ENCODE assay signal across 8 cellular contexts in genomic region chr12:31118831-31119530, GRCh38. TPM values are rescaled to one million over a fixed set of nuclear protein-coding genes. Genes with fewer than 3 reads are reported as not detected.
DNase-seq lines count a peak whose midpoint lies in the region; ATAC-seq, FAIRE-seq and TF ChIP-seq lines count a peak whose summit lies in the region.

No MANE protein-coding gene starts in this region.

- H3K27ac ChIP-seq in GM12878 (ENCODE audit: control insufficient read depth, insufficient read depth) (no peak overlapping the region), lower lobe of right lung (no peak overlapping the region), thyroid gland (no peak overlapping the region)

- POLR2A ChIA-PET in HEK293T (lab: Yijun Ruan, JAX) (no interaction called here), GM12878 (lab: Charles Lee) (no interaction called here)

- H2AFZ ChIP-seq in GM12878 (ENCODE audit: control insufficient read depth, low read depth, low read length): peak overlapping the region; percentile 34; the same call in 1 of the 2 replicates

- H4K20me1 ChIP-seq in GM12878 (ENCODE audit: control insufficient read depth, insufficient read depth): no peaks in the 10 kb centered on the region

- no peaks in the 10 kb centered on the region for H3K79me2 ChIP-seq in GM12878 (ENCODE audit: control insufficient read depth, insufficient read depth, low read length)

- H3K27me3 ChIP-seq in GM12878 (replicated peaks in 1 of 2; ENCODE audit: control insufficient read depth in 2 of 2, insufficient read depth in 2 of 2, low read length in 1 of 2) (no peaks in the 10 kb centered on the region; a peak in 1 of 4 replicates), lower lobe of right lung (ENCODE audit: low read depth) (peaks cover 29% of the 10 kb centered on the region), thyroid gland (no peaks in the 10 kb centered on the region)

- H3K4me1 ChIP-seq in GM12878 (ENCODE audit: control insufficient read depth, insufficient read depth, low read length) (peaks cover 3% of the 10 kb centered on the region), lower lobe of right lung (peaks cover 17% of the 10 kb centered on the region), thyroid gland (peaks cover 16 to 20% of the 10 kb centered on the region in 2 donors)

- no peaks in the 10 kb centered on the region for H3K9me3 Mint-ChIP-seq in Calu3 (ENCODE audit: low read depth, unreplicated experiment)

- H3K27ac Mint-ChIP-seq in Calu3 (ENCODE audit: unreplicated experiment): no peak overlapping the region

- H3K36me3 ChIP-seq in GM12878 (ENCODE audit: control insufficient read depth in 2 of 2, insufficient read depth in 2 of 2, low read length in 1 of 2): no peaks in the 10 kb centered on the region
- no peaks in the 10 kb centered on the region for H3K36me3 ChIP-seq in lower lobe of right lung
- H3K36me3 ChIP-seq in thyroid gland: no peaks in the 10 kb centered on the region

- no peak overlapping the region for H3K9ac ChIP-seq in GM12878 (ENCODE audit: control insufficient read depth, insufficient read depth, low read length)

- no peaks in the 10 kb centered on the region for H3K9me3 ChIP-seq in GM12878 (replicated peaks; ENCODE audit: control insufficient read depth, insufficient read depth, low read length)
- H3K9me3 ChIP-seq in lower lobe of right lung: no peaks in the 10 kb centered on the region
- H3K9me3 ChIP-seq in thyroid gland: no peaks in the 10 kb centered on the region

- no peak for TF ChIP-seq EP300 in GM12878 (IDR thresholded peaks at IDR 0.05; ENCODE audit: borderline replicate concordance in 1 of 2, control insufficient read depth in 1 of 2, low read depth in 2 of 2, low read length in 2 of 2)

- RAD21 ChIA-PET in GM12878 (lab: Charles Lee; ENCODE audit: unreplicated experiment): no interaction called here

- no peak for TF ChIP-seq CTCF in Calu3 (IDR thresholded peaks at IDR 0.05; ENCODE audit: unreplicated experiment)
- TF ChIP-seq CTCF in GM12878 (IDR thresholded peaks at IDR 0.05 in 2 of 3, conservative IDR thresholded peaks at IDR 0.05 in 1 of 3; ENCODE audit: control insufficient read depth in 2 of 3, extremely low read depth in 1 of 3, insufficient read depth in 1 of 3, low read depth in 3 of 3, low read length in 3 of 3): no peak
- TF ChIP-seq CTCF in lower lobe of right lung (IDR thresholded peaks at IDR 0.05): no peak
- no peak for TF ChIP-seq CTCF in thyroid gland (IDR thresholded peaks at IDR 0.05)

- 32% methylated on average over 38 of the region's 38 CpGs for WGBS in GM12878 (ENCODE audit: insufficient coverage, insufficient replicate concordance, low lambda C conversion rate, missing lambda C conversion rate)
- 5 to 45% methylated on average over 10 to 15 of the region's 38 CpGs for WGBS in thyroid gland, 2 donors

- in situ Hi-C loops in GM12878 (cut with MboI): loop anchor here (5.0 kb wide), 1 partner anchor 118 kb away; no protein-coding TSS in a partner anchor

- TF ChIP-seq RAD21 in GM12878 (IDR thresholded peaks at IDR 0.05; ENCODE audit: insufficient read depth, low read depth, low read length): no peak

- peak overlapping the region; percentile 76 for H3K4me3 Mint-ChIP-seq in Calu3 (ENCODE audit: low read depth, unreplicated experiment)

- no peaks in the 10 kb centered on the region for H3K4me1 Mint-ChIP-seq in Calu3 (ENCODE audit: low read depth, unreplicated experiment)

- FAIRE-seq in GM12878 (lab: Jason Lieb, UNC): no peak
- FAIRE-seq in GM19239 (lab: Jason Lieb, UNC): no peak

- peaks cover 23% of the 10 kb centered on the region for H3K36me3 Mint-ChIP-seq in Calu3 (ENCODE audit: insufficient read depth, unreplicated experiment)

- DNase-seq in Calu3 (peak; percentile 39), HEK293T (ENCODE audit: extremely low spot score) (peak; percentile 71), NCI-H510A (lab: John Stamatoyannopoulos, UW) (peak; percentile 60), GM12878 (ENCODE audit: low read depth, low spot score) (no peak), lower lobe of right lung (no peak), thyroid gland (peak; percentile 26 to 46), GM19239 (ENCODE audit: insufficient read length, low spot score) (no peak)

- SMC1A ChIA-PET in GM12878 (lab: Charles Lee; ENCODE audit: uncharacterized antibody, unreplicated experiment): no interaction called here

- H3K27me3 Mint-ChIP-seq in Calu3 (ENCODE audit: unreplicated experiment): no peaks in the 10 kb centered on the region

- CTCF ChIA-PET in Calu3 (lab: Charles Lee): no interaction called here
- CTCF ChIA-PET in HEK293T (lab: Yijun Ruan, JAX): no interaction called here
- CTCF ChIA-PET in GM12878 (lab: Yijun Ruan, JAX): no interaction called here

- BruUV-seq in Calu3 (replicated peaks; lab: Mats Ljungman, UMichigan): no TSS peak
- BruUV-seq in GM12878 (replicated peaks; lab: Mats Ljungman, UMichigan): no TSS peak

- intact Hi-C loops in Calu3 (cut with micrococcal nuclease; ENCODE audit: unreplicated experiment) (no loop called here), GM12878 (cut with micrococcal nuclease; ENCODE audit: unreplicated experiment) (no loop called here), lower lobe of right lung (cut with DNase I) (no loop called here), thyroid gland (cut with DNase I) (no loop called here)

- peak overlapping the region; percentile 33; the same call in 1 of the 2 replicates for H3K4me2 ChIP-seq in GM12878 (ENCODE audit: control insufficient read depth, insufficient read depth)

- ATAC-seq in GM12878: peak; percentile 73
- ATAC-seq in lower lobe of right lung: peak; percentile 58 to 71
- ATAC-seq in GM21390 (IDR thresholded peaks at IDR 0.05; ENCODE audit: unreplicated experiment): no peak

- TF ChIP-seq POLR2A in GM12878 (IDR thresholded peaks at IDR 0.05; ENCODE audit: low read depth, low read length) (no peak), thyroid gland (IDR thresholded peaks at IDR 0.05) (no peak)

- H3K4me3 ChIP-seq in GM12878 (no peak overlapping the region), lower lobe of right lung (peak overlapping the region; percentile 36), thyroid gland (replicated peaks in 1 of 3) (peak overlapping the region in 2 of 3 donors; percentile 6 to 18)

TF ChIP-seq in HEK293T, 16 proteins besides CTCF, POLR2A, EP300 and RAD21:
- no peak for TF ChIP-seq TARDBP (IDR thresholded peaks at IDR 0.05)
- TF ChIP-seq L3MBTL2 (conservative IDR thresholded peaks at IDR 0.05): peak; percentile 85

TF ChIP-seq in GM12878, 131 proteins besides CTCF, POLR2A, EP300 and RAD21 (continues in another document):
- TF ChIP-seq, protein P1, sequence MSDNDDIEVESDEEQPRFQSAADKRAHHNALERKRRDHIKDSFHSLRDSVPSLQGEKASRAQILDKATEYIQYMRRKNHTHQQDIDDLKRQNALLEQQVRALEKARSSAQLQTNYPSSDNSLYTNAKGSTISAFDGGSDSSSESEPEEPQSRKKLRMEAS (IDR thresholded peaks at IDR 0.05; ENCODE audit: low read depth, low read length): no peak
- TF ChIP-seq, protein P2, sequence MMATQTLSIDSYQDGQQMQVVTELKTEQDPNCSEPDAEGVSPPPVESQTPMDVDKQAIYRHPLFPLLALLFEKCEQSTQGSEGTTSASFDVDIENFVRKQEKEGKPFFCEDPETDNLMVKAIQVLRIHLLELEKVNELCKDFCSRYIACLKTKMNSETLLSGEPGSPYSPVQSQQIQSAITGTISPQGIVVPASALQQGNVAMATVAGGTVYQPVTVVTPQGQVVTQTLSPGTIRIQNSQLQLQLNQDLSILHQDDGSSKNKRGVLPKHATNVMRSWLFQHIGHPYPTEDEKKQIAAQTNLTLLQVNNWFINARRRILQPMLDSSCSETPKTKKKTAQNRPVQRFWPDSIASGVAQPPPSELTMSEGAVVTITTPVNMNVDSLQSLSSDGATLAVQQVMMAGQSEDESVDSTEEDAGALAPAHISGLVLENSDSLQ (IDR thresholded peaks at IDR 0.05): no peak
- no peak for TF ChIP-seq ASH2L (IDR thresholded peaks at IDR 0.05; ENCODE audit: borderline replicate concordance, low read depth)
- TF ChIP-seq, protein P3, sequence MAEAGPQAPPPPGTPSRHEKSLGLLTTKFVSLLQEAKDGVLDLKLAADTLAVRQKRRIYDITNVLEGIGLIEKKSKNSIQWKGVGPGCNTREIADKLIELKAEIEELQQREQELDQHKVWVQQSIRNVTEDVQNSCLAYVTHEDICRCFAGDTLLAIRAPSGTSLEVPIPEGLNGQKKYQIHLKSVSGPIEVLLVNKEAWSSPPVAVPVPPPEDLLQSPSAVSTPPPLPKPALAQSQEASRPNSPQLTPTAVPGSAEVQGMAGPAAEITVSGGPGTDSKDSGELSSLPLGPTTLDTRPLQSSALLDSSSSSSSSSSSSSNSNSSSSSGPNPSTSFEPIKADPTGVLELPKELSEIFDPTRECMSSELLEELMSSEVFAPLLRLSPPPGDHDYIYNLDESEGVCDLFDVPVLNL (IDR thresholded peaks at IDR 0.05; ENCODE audit: low read depth, low read length): no peak

RNA-seq across cellular contexts. Expression of gene DDX11, which starts 45.3 kb away (rescaled TPM):
- total RNA-seq in Calu3 (2022) (126 and 134 TPM in 2 replicates), GM12878 (2014; rRNA removed) (42.0 and 53.6 TPM in 2 replicates), GM12878 (2014; rRNA removed; fragmentation: Illumina TruSeq; extraction: Trizol) (27.0 and 31.6 TPM in 2 replicates), GM12878 (2021) (79.3 and 94.2 TPM in 2 replicates), lower lobe of right lung (8.9 TPM), thyroid gland (10 to 100 TPM in 3 of 4 donors, 1 to 10 TPM in 1; 9.6 to 33.9 (median 24.8) TPM)
- total RNA-seq in GM12878 (2013; cell fraction: nucleolus; rRNA removed): 187 and 199 TPM in 2 replicates
- polyA plus RNA-seq in GM12878 (2011; ENCODE audit: low read depth): 43.4 TPM
- polyA plus RNA-seq in GM12878 (2011; rRNA removed) (27.9 and 38.9 TPM in 2 replicates), GM12878 (2014; fragmentation: Illumina TruSeq; extraction: Trizol) (17.8 and 31.9 TPM in 2 replicates), GM12878 (2014; fragmentation: Nextera tagmentation; extraction: Ambion mirVana) (1 to 10 TPM; 3.8 to 4.8 TPM), GM12878 (2014; rRNA removed) (58.7 and 66.2 TPM in 2 replicates), GM12878 (2016; fragmentation: Nextera tagmentation; extraction: Ambion mirVana) (10 to 100 TPM; 56.5 to 62.5 TPM)
- 25.3 and 37.5 TPM in 2 replicates for polyA plus RNA-seq in GM12878 (2011; cell fraction: cytosol; rRNA removed)
- 280 and 327 TPM in 2 replicates for polyA plus RNA-seq in GM12878 (2011; cell fraction: nucleus; rRNA removed)
- polyA plus RNA-seq in GM12878 (2012): 46.8 and 56.7 TPM in 2 replicates
- polyA minus RNA-seq in GM12878 (2011; rRNA and poly(A)+ RNA removed): 45.4 and 50.4 TPM in 2 replicates
- 15.4 and 20.2 TPM in 2 replicates for polyA minus RNA-seq in GM12878 (2011; cell fraction: cytosol; rRNA and poly(A)+ RNA removed)
- polyA minus RNA-seq in GM12878 (2011; cell fraction: nucleus; rRNA and poly(A)+ RNA removed): 86.9 and 156 TPM in 2 replicates

Comparison
In these comparisons a context has a peak if more than half of its experiments do, and no peak if none do; other contexts are left out.
1. DNase-seq: peak in Calu3 (single experiment), HEK293T (single experiment), NCI-H510A (single experiment) and thyroid gland (2 of 2); none in GM12878 (single experiment), lower lobe of right lung (single experiment) and GM19239 (single experiment).